Comparison of ENCODE assay signal across 32 cellular contexts in the genomic region with DNA sequence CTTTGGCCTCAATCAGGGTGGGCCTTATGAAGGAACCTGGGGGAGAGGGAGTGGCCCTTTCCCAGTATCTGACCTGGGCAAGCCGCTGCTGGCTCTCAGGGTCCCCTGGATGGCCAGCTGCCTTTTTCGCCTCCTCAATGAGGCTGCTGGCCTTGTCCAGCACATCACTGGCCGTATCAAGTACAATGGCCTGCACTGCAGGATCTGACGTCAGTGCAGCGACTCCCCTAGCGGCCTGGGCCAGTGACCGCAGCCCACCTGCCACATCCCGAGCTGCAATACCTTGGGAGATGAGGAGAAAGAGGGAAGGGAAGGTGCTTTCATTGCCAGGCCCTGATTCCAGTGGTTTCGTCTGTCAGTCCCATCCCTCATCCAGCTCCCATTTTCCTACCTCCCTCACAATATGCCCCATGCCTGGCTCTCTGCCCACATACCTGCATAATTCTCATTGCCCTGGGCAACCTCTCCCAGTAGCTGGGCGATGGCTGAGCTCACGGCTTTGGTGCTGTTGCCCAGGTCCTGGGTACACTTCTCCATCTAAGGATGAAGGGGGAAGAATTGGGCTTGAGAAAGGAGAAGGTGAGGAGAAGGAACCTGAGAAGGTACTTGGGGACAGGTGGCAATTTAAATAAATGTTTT. TPM values are rescaled to one million over a fixed set of nuclear protein-coding genes. Genes with fewer than 3 reads are reported as not detected.
DNase-seq lines count a peak whose midpoint lies in the region; ATAC-seq, FAIRE-seq and TF ChIP-seq lines count a peak whose summit lies in the region.
"Had no signal": no experiment of that assay in that cellular context is flagged by ENCODE, and none has a peak within 500 bp of the region (broad histone marks: within the 10 kb centered on the region; RNA-seq: fewer than 3 reads in every experiment).

No MANE protein-coding gene starts in this region.

- H3K9me3 Mint-ChIP-seq in activated CD4-positive, alpha-beta memory T cell treated with anti-CD3 and anti-CD28 coated beads for 36 hours = no peaks in the 10 kb centered on the region
- no peaks in the 10 kb centered on the region for H3K9me3 Mint-ChIP-seq in activated CD4-positive, alpha-beta memory T cell treated with anti-CD3 and anti-CD28 coated beads, Interleukin-2, amount 10 ng/mL, durations not matched to agents 7 days and 5 days
- H3K9me3 Mint-ChIP-seq in activated T-helper 17 cell treated with anti-CD3 and anti-CD28 coated beads, Interleukin-2, amount 50 U/mL, for 72 hours = no peaks in the 10 kb centered on the region
- H3K9me3 Mint-ChIP-seq: CD14-positive monocyte; neural crest cell; stimulated activated naive B cell treated with anti-CD40 and anti-IgM and Interleukin-4, amounts not matched to agents 10 μg/mL and 1 μg/mL and 100 μg/mL, for 72 hours; T-cell had no signal

- no peak for DNase-seq in activated CD4-positive, alpha-beta memory T cell treated with anti-CD3 and anti-CD28 coated beads for 36 hours
- no peak for DNase-seq in activated CD4-positive, alpha-beta memory T cell treated with anti-CD3 and anti-CD28 coated beads, Interleukin-2, amount 10 ng/mL, durations not matched to agents 7 days and 5 days
- DNase-seq in kidney = peak; percentile 63
- DNase-seq in thoracic aorta (ENCODE audit: low spot score) = no peak
- no peak for DNase-seq in left lung
- DNase-seq: 8988T; activated CD4-positive, alpha-beta T cell treated with anti-CD3 and anti-CD28 coated beads, Interleukin-2, amount 50 U/mL, for 48 hours; activated effector memory CD4-positive, alpha-beta T cell treated with anti-CD3 and anti-CD28 coated beads, Interleukin-2, amount 50 U/mL, for 16 hours; DMS79 treated with DMSO at 0.1 percent for 48 hours; GF-D8; lower lobe of right lung; mucosa of descending colon; NCI-H1105; NCI-H2029 treated with DMSO at 0.1 percent for 48 hours; NCI-H2227 treated with DMSO at 0.1 percent for 48 hours; posterior cingulate gyrus; stimulated activated CD4-positive, alpha-beta T cell treated with anti-CD3 and anti-CD28 coated beads, Interleukin-4, amount 100 ng/mL, for 24 hours; stimulated activated naive B cell treated with anti-CD40 and anti-IgM and Interleukin-4, amounts not matched to agents 10 μg/mL and 1 μg/mL and 100 μg/mL, for 72 hours; T-cell had no signal

- H3K36me3 ChIP-seq in kidney (ENCODE audit: control insufficient read depth in 1 of 2, insufficient read depth in 2 of 2, low read length in 2 of 2) (peaks cover 69 to 90% of the 10 kb centered on the region in 2 donors), thoracic aorta (peaks cover 88% of the 10 kb centered on the region), left lung (peaks cover 2 to 100% of the 10 kb centered on the region in 2 donors)

- no peak for ATAC-seq in activated T-helper 17 cell treated with anti-CD3 and anti-CD28 coated beads, Interleukin-2, amount 50 U/mL, for 72 hours (replicated peaks)
- ATAC-seq in thoracic aorta (ENCODE audit: insufficient number of reproducible peaks, low FRiP score, low read depth) (no peak), HG03439 (IDR thresholded peaks at IDR 0.05; ENCODE audit: unreplicated experiment) (no peak), left lung (no peak), HG02642 (IDR thresholded peaks at IDR 0.05; ENCODE audit: poor library complexity, unreplicated experiment) (no peak)
- ATAC-seq: activated CD4-positive, CD25-positive, alpha-beta regulatory T cell treated with anti-CD3 and anti-CD28 coated beads, Interleukin-2, amount 50 U/mL, for 24 hours; HCT116; lower lobe of right lung; mucosa of descending colon; sciatic nerve; T-cell had no signal

- intact Hi-C loops in activated CD4-positive, alpha-beta memory T cell treated with anti-CD3 and anti-CD28 coated beads for 36 hours (cut with micrococcal nuclease) = no loop called here
- intact Hi-C loops in kidney (cut with DNase I) = no loop called here
- intact Hi-C loops in left lung (cut with DNase I) = no loop called here

- CTCF ChIA-PET in activated CD4-positive, alpha-beta memory T cell treated with anti-CD3 and anti-CD28 coated beads for 36 hours (lab: Charles Lee) = interaction anchor here (0.5 to 6.5 kb wide), 6 partner anchors 9 to 36 kb away, joined by 3 to 55 read pairs (median 4); partner anchors contain the start of genes GBA2 and RGP1
- CTCF ChIA-PET in activated CD4-positive, alpha-beta memory T cell treated with anti-CD3 and anti-CD28 coated beads, Interleukin-2, amount 10 ng/mL, durations not matched to agents 7 days and 5 days (lab: Charles Lee) = interaction anchor here (1.6 to 4.3 kb wide), 2 partner anchors 16 to 55 kb away, joined by 5 to 26 read pairs; partner anchors contain the start of genes CCDC107 and RMRP

- TF ChIP-seq CTCF in kidney (IDR thresholded peaks at IDR 0.05; ENCODE audit: borderline replicate concordance, extremely low read depth, insufficient read depth) (no peak), thoracic aorta (IDR thresholded peaks at IDR 0.05) (no peak), left lung (IDR thresholded peaks at IDR 0.05) (no peak)

- H3K27ac ChIP-seq in kidney (ENCODE audit: low read depth in 2 of 2, low read length in 2 of 2) = no peak overlapping the region
- H3K27ac ChIP-seq in thoracic aorta = peak overlapping the region; percentile 37 to 51
- H3K27ac ChIP-seq in left lung = no peak overlapping the region
- H3K27ac ChIP-seq: lower lobe of right lung, SJSA1, suprapubic skin had no signal

- H3K9me3 ChIP-seq in kidney (ENCODE audit: control insufficient read depth in 1 of 2, low read length in 2 of 2) = no peaks in the 10 kb centered on the region
- H3K9me3 ChIP-seq in thoracic aorta = no peaks in the 10 kb centered on the region
- H3K9me3 ChIP-seq in left lung = no peaks in the 10 kb centered on the region
- H3K9me3 ChIP-seq: lower lobe of right lung, mucosa of descending colon, SJSA1, suprapubic skin had no signal

- no peak overlapping the region for H3K4me3 Mint-ChIP-seq in activated CD4-positive, alpha-beta memory T cell treated with anti-CD3 and anti-CD28 coated beads for 36 hours
- H3K4me3 Mint-ChIP-seq in activated CD4-positive, alpha-beta memory T cell treated with anti-CD3 and anti-CD28 coated beads, Interleukin-2, amount 10 ng/mL, durations not matched to agents 7 days and 5 days = no peak overlapping the region
- H3K4me3 Mint-ChIP-seq in activated T-helper 17 cell treated with anti-CD3 and anti-CD28 coated beads, Interleukin-2, amount 50 U/mL, for 72 hours = no peak overlapping the region
- H3K4me3 Mint-ChIP-seq: CD14-positive monocyte; neural crest cell; stimulated activated naive B cell treated with anti-CD40 and anti-IgM and Interleukin-4, amounts not matched to agents 10 μg/mL and 1 μg/mL and 100 μg/mL, for 72 hours; T-cell had no signal

- H3K27ac Mint-ChIP-seq in activated CD4-positive, alpha-beta memory T cell treated with anti-CD3 and anti-CD28 coated beads for 36 hours = peak overlapping the region; percentile 18
- no peak overlapping the region for H3K27ac Mint-ChIP-seq in activated CD4-positive, alpha-beta memory T cell treated with anti-CD3 and anti-CD28 coated beads, Interleukin-2, amount 10 ng/mL, durations not matched to agents 7 days and 5 days
- H3K27ac Mint-ChIP-seq in activated T-helper 17 cell treated with anti-CD3 and anti-CD28 coated beads, Interleukin-2, amount 50 U/mL, for 72 hours = peak overlapping the region; percentile 30

- H3K9ac ChIP-seq in kidney (ENCODE audit: low read length in 2 of 2) = no peak overlapping the region

- H3K4me1 ChIP-seq in kidney (ENCODE audit: control insufficient read depth in 1 of 2, insufficient read depth in 1 of 2, low read depth in 1 of 2, low read length in 2 of 2) (peaks cover 0 to 11% of the 10 kb centered on the region in 2 donors), thoracic aorta (ENCODE audit: control insufficient read depth in 1 of 2, low read depth in 2 of 2) (peaks cover 0 to 13% of the 10 kb centered on the region in 2 donors), left lung (no peaks in the 10 kb centered on the region)
- H3K4me1 ChIP-seq: lower lobe of right lung, SJSA1, suprapubic skin had no signal

- H3K27me3 ChIP-seq in thoracic aorta (replicated peaks; ENCODE audit: insufficient read depth) (no peaks in the 10 kb centered on the region), left lung (no peaks in the 10 kb centered on the region)
- H3K27me3 ChIP-seq: dorsolateral prefrontal cortex, SJSA1, suprapubic skin had no signal

- H3K4me1 Mint-ChIP-seq in activated CD4-positive, alpha-beta memory T cell treated with anti-CD3 and anti-CD28 coated beads for 36 hours (ENCODE audit: low read depth) = peaks cover 15% of the 10 kb centered on the region
- H3K4me1 Mint-ChIP-seq in activated CD4-positive, alpha-beta memory T cell treated with anti-CD3 and anti-CD28 coated beads, Interleukin-2, amount 10 ng/mL, durations not matched to agents 7 days and 5 days = no peaks in the 10 kb centered on the region
- H3K4me1 Mint-ChIP-seq in activated T-helper 17 cell treated with anti-CD3 and anti-CD28 coated beads, Interleukin-2, amount 50 U/mL, for 72 hours = peaks cover 10% of the 10 kb centered on the region
- H3K4me1 Mint-ChIP-seq: CD14-positive monocyte, neural crest cell, T-cell had no signal

- H3K36me3 Mint-ChIP-seq in activated CD4-positive, alpha-beta memory T cell treated with anti-CD3 and anti-CD28 coated beads for 36 hours = peaks cover 64% of the 10 kb centered on the region
- H3K36me3 Mint-ChIP-seq in activated CD4-positive, alpha-beta memory T cell treated with anti-CD3 and anti-CD28 coated beads, Interleukin-2, amount 10 ng/mL, durations not matched to agents 7 days and 5 days (ENCODE audit: low read depth) = peaks cover 86% of the 10 kb centered on the region
- no peaks in the 10 kb centered on the region for H3K36me3 Mint-ChIP-seq in activated T-helper 17 cell treated with anti-CD3 and anti-CD28 coated beads, Interleukin-2, amount 50 U/mL, for 72 hours (ENCODE audit: low read depth)

- no peaks in the 10 kb centered on the region for H3K27me3 Mint-ChIP-seq in activated CD4-positive, alpha-beta memory T cell treated with anti-CD3 and anti-CD28 coated beads for 36 hours
- H3K27me3 Mint-ChIP-seq in activated CD4-positive, alpha-beta memory T cell treated with anti-CD3 and anti-CD28 coated beads, Interleukin-2, amount 10 ng/mL, durations not matched to agents 7 days and 5 days = no peaks in the 10 kb centered on the region
- H3K27me3 Mint-ChIP-seq in activated T-helper 17 cell treated with anti-CD3 and anti-CD28 coated beads, Interleukin-2, amount 50 U/mL, for 72 hours = no peaks in the 10 kb centered on the region
- H3K27me3 Mint-ChIP-seq: stimulated activated naive B cell treated with anti-CD40 and anti-IgM and Interleukin-4, amounts not matched to agents 10 μg/mL and 1 μg/mL and 100 μg/mL, for 72 hours; T-cell had no signal

- H3K4me3 ChIP-seq in kidney (ENCODE audit: low read length in 2 of 2) (no peak overlapping the region), thoracic aorta (no peak overlapping the region), left lung (no peak overlapping the region)
- H3K4me3 ChIP-seq: dorsolateral prefrontal cortex, lower lobe of right lung, mucosa of descending colon, SJSA1, suprapubic skin had no signal

- POLR2A ChIA-PET in activated CD4-positive, alpha-beta memory T cell treated with anti-CD3 and anti-CD28 coated beads for 36 hours (lab: Charles Lee) = no interaction called here
- POLR2A ChIA-PET in activated CD4-positive, alpha-beta memory T cell treated with anti-CD3 and anti-CD28 coated beads, Interleukin-2, amount 10 ng/mL, durations not matched to agents 7 days and 5 days (lab: Charles Lee) = interaction anchor here (2.1 kb wide), 1 partner anchor 35 kb away, joined by 6 read pairs; the partner anchor contains the start of genes GBA2 and RGP1

- FAIRE-seq in kidney (lab: Jason Lieb, UNC) = no peak
- FAIRE-seq: GM19239, keratinocyte had no signal

RNA-seq across cellular contexts. Expression of gene TLN1, which starts 19.1 kb away (rescaled TPM):
- total RNA-seq in activated CD4-positive, alpha-beta memory T cell treated with anti-CD3 and anti-CD28 coated beads for 36 hours = 100 to 1,000 TPM; 285 to 287 TPM
- 100 to 1,000 TPM; 341 to 354 TPM for total RNA-seq in activated CD4-positive, alpha-beta memory T cell treated with anti-CD3 and anti-CD28 coated beads, Interleukin-2, amount 10 ng/mL, durations not matched to agents 7 days and 5 days
- total RNA-seq in activated T-helper 17 cell treated with anti-CD3 and anti-CD28 coated beads, Interleukin-2, amount 50 U/mL, for 72 hours = 100 to 1,000 TPM; 293 to 458 TPM
- total RNA-seq in kidney (376 TPM), thoracic aorta (1,000 to 10,000 TPM in 1 of 2 donors, 100 to 1,000 TPM in 1; 889 to 1,019 TPM), left lung (100 to 1,000 TPM; 314 to 471 TPM)
- 71.7 TPM for polyA plus RNA-seq in kidney (ENCODE audit: insufficient read depth, low read depth, low replicate concordance)

RNA-seq across cellular contexts. Expression of gene CREB3, which starts 19.6 kb away (rescaled TPM):
- 10 to 100 TPM; 27.7 to 29.9 TPM for total RNA-seq in activated CD4-positive, alpha-beta memory T cell treated with anti-CD3 and anti-CD28 coated beads for 36 hours
- 10 to 100 TPM; 23.2 to 24.1 TPM for total RNA-seq in activated CD4-positive, alpha-beta memory T cell treated with anti-CD3 and anti-CD28 coated beads, Interleukin-2, amount 10 ng/mL, durations not matched to agents 7 days and 5 days
- 10 to 100 TPM; 23.9 to 40.3 TPM for total RNA-seq in activated T-helper 17 cell treated with anti-CD3 and anti-CD28 coated beads, Interleukin-2, amount 50 U/mL, for 72 hours
- 40.5 TPM for total RNA-seq in kidney
- 52.0 TPM for polyA plus RNA-seq in kidney (ENCODE audit: insufficient read depth, low read depth, low replicate concordance)
- 10 to 100 TPM; 46.0 to 62.4 TPM for total RNA-seq in thoracic aorta
- total RNA-seq in left lung = 10 to 100 TPM; 39.3 to 42.4 TPM

RNA-seq across cellular contexts. Expression of gene TPM2, which starts 23.2 kb away (rescaled TPM):
- 1 to 10 TPM; 3.9 to 5.3 TPM for total RNA-seq in activated CD4-positive, alpha-beta memory T cell treated with anti-CD3 and anti-CD28 coated beads for 36 hours
- 1 to 10 TPM; 8.9 to 9.2 TPM for total RNA-seq in activated CD4-positive, alpha-beta memory T cell treated with anti-CD3 and anti-CD28 coated beads, Interleukin-2, amount 10 ng/mL, durations not matched to agents 7 days and 5 days
- 1 to 10 TPM; 4.1 to 6.2 TPM for total RNA-seq in activated T-helper 17 cell treated with anti-CD3 and anti-CD28 coated beads, Interleukin-2, amount 50 U/mL, for 72 hours
- 218 TPM for total RNA-seq in kidney
- polyA plus RNA-seq in kidney (ENCODE audit: insufficient read depth, low read depth, low replicate concordance) = 287 TPM
- total RNA-seq in thoracic aorta = 1,000 to 10,000 TPM; 4,158 to 5,700 TPM
- 100 to 1,000 TPM; 145 to 211 TPM for total RNA-seq in left lung
- polyA plus RNA-seq: CD14-positive monocyte had no signal

RNA-seq across cellular contexts. Expression of gene GBA2, which starts 36.1 kb away (rescaled TPM):
- total RNA-seq in activated CD4-positive, alpha-beta memory T cell treated with anti-CD3 and anti-CD28 coated beads for 36 hours = 10 to 100 TPM; 30.4 to 30.7 TPM
- 10 to 100 TPM; 45.8 to 49.1 TPM for total RNA-seq in activated CD4-positive, alpha-beta memory T cell treated with anti-CD3 and anti-CD28 coated beads, Interleukin-2, amount 10 ng/mL, durations not matched to agents 7 days and 5 days
- 10 to 100 TPM; 27.0 to 36.0 TPM for total RNA-seq in activated T-helper 17 cell treated with anti-CD3 and anti-CD28 coated beads, Interleukin-2, amount 50 U/mL, for 72 hours
- total RNA-seq in kidney (93.2 TPM), thoracic aorta (100 to 1,000 TPM in 1 of 2 donors, 10 to 100 TPM in 1; 75.8 to 115 TPM), left lung (10 to 100 TPM; 63.3 to 71.4 TPM)
- polyA plus RNA-seq in kidney (ENCODE audit: insufficient read depth, low read depth, low replicate concordance) = 83.2 TPM

RNA-seq across cellular contexts. Expression of gene RGP1, which starts 36.2 kb away (rescaled TPM):
- total RNA-seq in activated CD4-positive, alpha-beta memory T cell treated with anti-CD3 and anti-CD28 coated beads for 36 hours = 10 to 100 TPM; 17.4 to 18.0 TPM
- total RNA-seq in activated CD4-positive, alpha-beta memory T cell treated with anti-CD3 and anti-CD28 coated beads, Interleukin-2, amount 10 ng/mL, durations not matched to agents 7 days and 5 days = 10 to 100 TPM; 29.1 to 29.5 TPM
- 10 to 100 TPM; 18.9 to 25.6 TPM for total RNA-seq in activated T-helper 17 cell treated with anti-CD3 and anti-CD28 coated beads, Interleukin-2, amount 50 U/mL, for 72 hours
- total RNA-seq in kidney = 39.2 TPM
- polyA plus RNA-seq in kidney (ENCODE audit: insufficient read depth, low read depth, low replicate concordance) = 11.0 TPM
- 10 to 100 TPM; 23.0 to 24.5 TPM for total RNA-seq in thoracic aorta
- 10 to 100 TPM; 26.9 to 30.3 TPM for total RNA-seq in left lung

Comparison
In these comparisons a context has a peak if more than half of its experiments do, and no peak if none do; other contexts are left out.
1. H3K27ac ChIP-seq: peak in thoracic aorta (2 of 2); none in kidney (0 of 2) and left lung (0 of 2).
2. RNA of gene TPM2, which starts 23.2 kb away (total RNA-seq): 4,158 to 5,700 TPM in thoracic aorta; 218 TPM in kidney (single experiment), 145 to 211 TPM in left lung, 8.9 to 9.2 TPM in activated CD4-positive, alpha-beta memory T cell treated with anti-CD3 and anti-CD28 coated beads, Interleukin-2, amount 10 ng/mL, durations not matched to agents 7 days and 5 days, 4.1 to 6.2 TPM in activated T-helper 17 cell treated with anti-CD3 and anti-CD28 coated beads, Interleukin-2, amount 50 U/mL, for 72 hours and 3.9 to 5.3 TPM in activated CD4-positive, alpha-beta memory T cell treated with anti-CD3 and anti-CD28 coated beads for 36 hours; every median in the first group is over 10 times any median in the second.